ENCODE assay signal across 1 cellular context in genomic region chr10:78353636-78354035, GRCh38.
TF ChIP-seq lines count a peak whose summit lies in the region.

No MANE protein-coding gene starts in this region.

TF ChIP-seq in SK-N-SH, 30 proteins besides CTCF, POLR2A, EP300 and RAD21 (continued from another document):
- TF ChIP-seq USF2 (IDR thresholded peaks at IDR 0.05; ENCODE audit: borderline replicate concordance, low read depth, low read length) = no peak
- TF ChIP-seq YY1 (IDR thresholded peaks at IDR 0.05; ENCODE audit: low read depth) = no peak
- no peak for TF ChIP-seq NFIC (IDR thresholded peaks at IDR 0.05; ENCODE audit: borderline replicate concordance)
- no peak for TF ChIP-seq SIN3A (IDR thresholded peaks at IDR 0.05; ENCODE audit: borderline replicate concordance, low read depth, low read length)
- TF ChIP-seq GABPA (IDR thresholded peaks at IDR 0.05; ENCODE audit: low read depth) = no peak
